In genomic region chrX:18119856-18120255, GRCh38 we compare ENCODE assay signal across 20 cellular contexts.
DNase-seq lines count a peak whose midpoint lies in the region; ATAC-seq and TF ChIP-seq lines count a peak whose summit lies in the region.
"Had no signal": no experiment of that assay in that cellular context is flagged by ENCODE, and none has a peak within 500 bp of the region (broad histone marks: within the 10 kb centered on the region; RNA-seq: fewer than 3 reads in every experiment).

No MANE protein-coding gene starts in this region.

- no peaks in the 10 kb centered on the region for H3K4me1 ChIP-seq in heart left ventricle
- H3K4me1 ChIP-seq: Peyer's patch, uterus had no signal

- WGBS in heart left ventricle, 4 donors = 82 to 86% (median 84%) methylated on average over 2 of the region's 2 CpGs

- H3K27me3 ChIP-seq in heart left ventricle = no peaks in the 10 kb centered on the region
- H3K27me3 ChIP-seq: brain microvascular endothelial cell, Peyer's patch, uterus had no signal

- no peaks in the 10 kb centered on the region for H3K9me3 ChIP-seq in T-helper 17 cell (ENCODE audit: control insufficient read depth, low read length, poor library complexity, severe bottlenecking)
- H3K9me3 ChIP-seq in heart left ventricle = peaks cover 0 to 10% (median 0%) of the 10 kb centered on the region in 12 donors
- H3K9me3 ChIP-seq: Peyer's patch, uterus had no signal

- ATAC-seq in GM21360 (IDR thresholded peaks at IDR 0.05; ENCODE audit: unreplicated experiment) = no peak
- no peak for ATAC-seq in T-helper 17 cell
- ATAC-seq in heart left ventricle = no peak
- ATAC-seq: activated naive CD8-positive, alpha-beta T cell treated with anti-CD3 and anti-CD28 coated beads, Interleukin-2, amount 50 U/mL, for 24 hours; HCT116 had no signal

- TF ChIP-seq POLR2A in heart left ventricle (IDR thresholded peaks at IDR 0.05) = no peak

- H3K36me3 Mint-ChIP-seq in T-helper 17 cell (ENCODE audit: low read depth) = no peaks in the 10 kb centered on the region
- H3K36me3 Mint-ChIP-seq: mesothelial cell of epicardium had no signal

- H3K27ac Mint-ChIP-seq in T-helper 17 cell = no peak overlapping the region
- H3K27ac Mint-ChIP-seq: activated naive CD8-positive, alpha-beta T cell treated with anti-CD3 and anti-CD28 coated beads, Interleukin-2, amount 50 U/mL, for 24 hours; activated T-helper 1 cell treated with anti-CD3 and anti-CD28 coated beads, Interleukin-12 subunit alpha, Interleukin-12 subunit beta, Interleukin-2, Interleukin-4 antibody, amounts not matched to agents 30 ng/mL and 10 ng/mL and 1 ng/mL, durations not matched to agents 14 hours and 24 hours and 36 hours; mesothelial cell of epicardium; nephron progenitor cell had no signal

- TF ChIP-seq CTCF in heart left ventricle (IDR thresholded peaks at IDR 0.05) = no peak

- no peak overlapping the region for H3K4me3 Mint-ChIP-seq in T-helper 17 cell
- H3K4me3 Mint-ChIP-seq: activated naive CD8-positive, alpha-beta T cell treated with anti-CD3 and anti-CD28 coated beads, Interleukin-2, amount 50 U/mL, for 24 hours; activated T-helper 1 cell treated with anti-CD3 and anti-CD28 coated beads, Interleukin-12 subunit alpha, Interleukin-12 subunit beta, Interleukin-2, Interleukin-4 antibody, amounts not matched to agents 30 ng/mL and 10 ng/mL and 1 ng/mL, durations not matched to agents 14 hours and 24 hours and 36 hours; mesothelial cell of epicardium; nephron progenitor cell had no signal

- no peaks in the 10 kb centered on the region for H3K27me3 Mint-ChIP-seq in T-helper 17 cell

- DNase-seq in NCI-H510A treated with DMSO at 0.1 percent for 48 hours (lab: John Stamatoyannopoulos, UW) (peak; percentile 20), NCI-H510A (lab: John Stamatoyannopoulos, UW) (no peak), COLO668 (lab: John Stamatoyannopoulos, UW; ENCODE audit: unreplicated experiment) (peak; percentile 11), NCI-H1417 treated with DMSO at 0.1 percent for 48 hours (lab: John Stamatoyannopoulos, UW) (peak; percentile 17), SHP77 (lab: John Stamatoyannopoulos, UW) (peak; percentile 15 to 20), T-helper 17 cell (no peak), heart left ventricle (no peak)
- DNase-seq: activated naive CD8-positive, alpha-beta T cell treated with anti-CD3 and anti-CD28 coated beads, Interleukin-2, amount 50 U/mL, for 24 hours; brain microvascular endothelial cell; MV-4-11; NCI-H524 treated with DMSO at 0.1 percent for 48 hours; nephron progenitor cell; Peyer's patch; stimulated activated CD4-positive, alpha-beta T cell treated with anti-CD3 and anti-CD28 coated beads, Interleukin-2, amount 100 ng/mL, for 48 hours; uterus had no signal

- no peak overlapping the region for H3K4me3 ChIP-seq in heart left ventricle
- H3K4me3 ChIP-seq: coronary artery, Peyer's patch, uterus had no signal

- no peak overlapping the region for H3K27ac ChIP-seq in heart left ventricle
- H3K27ac ChIP-seq: brain microvascular endothelial cell, coronary artery, Peyer's patch, uterus had no signal

- intact Hi-C loops in heart left ventricle (cut with DNase I) = no loop called here

- no peaks in the 10 kb centered on the region for H3K36me3 ChIP-seq in heart left ventricle
- H3K36me3 ChIP-seq: brain microvascular endothelial cell, Peyer's patch, uterus had no signal

- H3K4me1 Mint-ChIP-seq in T-helper 17 cell = no peaks in the 10 kb centered on the region
- H3K4me1 Mint-ChIP-seq: activated naive CD8-positive, alpha-beta T cell treated with anti-CD3 and anti-CD28 coated beads, Interleukin-2, amount 50 U/mL, for 24 hours; mesothelial cell of epicardium; nephron progenitor cell had no signal

Comparison
In these comparisons a context has a peak if more than half of its experiments do, and no peak if none do; other contexts are left out.
1. DNase-seq: peak in NCI-H510A treated with DMSO at 0.1 percent for 48 hours (single experiment), COLO668 (single experiment), NCI-H1417 treated with DMSO at 0.1 percent for 48 hours (single experiment) and SHP77 (2 of 2); none in NCI-H510A (single experiment), T-helper 17 cell (0 of 3) and heart left ventricle (0 of 5).